Comparison of ENCODE assay signal across 21 cellular contexts in the genomic region with DNA sequence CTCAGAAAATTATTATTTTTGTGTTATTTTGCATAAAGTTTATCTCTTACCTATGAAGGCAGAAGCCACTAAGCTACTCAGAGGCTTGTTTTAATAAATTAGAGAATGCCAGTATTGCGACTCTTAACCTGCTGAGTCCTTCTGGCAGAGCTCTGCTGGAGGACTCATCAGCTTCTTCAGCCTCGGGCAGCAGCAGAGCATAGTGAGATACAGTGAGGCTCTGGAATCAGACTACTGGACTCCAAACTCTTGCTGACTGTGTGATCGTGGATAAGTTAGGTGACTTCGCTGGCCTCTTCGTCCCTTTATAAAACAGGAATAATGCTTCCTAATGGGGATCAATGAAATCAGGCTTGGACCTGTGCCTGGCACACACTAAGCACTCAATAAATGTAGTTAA. TPM values are rescaled to one million over a fixed set of nuclear protein-coding genes. Genes with fewer than 3 reads are reported as not detected.
DNase-seq lines count a peak whose midpoint lies in the region; ATAC-seq and TF ChIP-seq lines count a peak whose summit lies in the region.
"Had no signal": no experiment of that assay in that cellular context is flagged by ENCODE, and none has a peak within 500 bp of the region (broad histone marks: within the 10 kb centered on the region; RNA-seq: fewer than 3 reads in every experiment).

No MANE protein-coding gene starts in this region.

- no peaks in the 10 kb centered on the region for H3K9me3 Mint-ChIP-seq in activated naive CD8-positive, alpha-beta T cell (ENCODE audit: low read depth)
- H3K9me3 Mint-ChIP-seq in activated naive CD8-positive, alpha-beta T cell treated with anti-CD3 and anti-CD28 coated beads for 36 hours, result no peaks in the 10 kb centered on the region
- no peaks in the 10 kb centered on the region for H3K9me3 Mint-ChIP-seq in osteocyte (ENCODE audit: unreplicated experiment)
- H3K9me3 Mint-ChIP-seq: activated naive CD4-positive, alpha-beta T cell treated with anti-CD3 and anti-CD28 coated beads, Interleukin-2, amount 50 U/mL, for 72 hours; activated T-cell treated with anti-CD3 and anti-CD28 coated beads, Interleukin-2, amount 50 U/mL, for 72 hours; CD4-positive, alpha-beta memory T cell had no signal

- DNase-seq in activated naive CD8-positive, alpha-beta T cell treated with anti-CD3 and anti-CD28 coated beads for 36 hours, result no peak
- no peak for DNase-seq in LNCaP clone FGC (ENCODE audit: low read depth)
- no peak for DNase-seq in WERI-Rb-1
- peak; percentile 40 for DNase-seq in osteocyte (ENCODE audit: extremely low spot score, unreplicated experiment)
- DNase-seq in activated CD4-positive, CD25-positive, alpha-beta regulatory T cell (lab: John Stamatoyannopoulos, UW), result no peak
- DNase-seq in occipital lobe (lab: John Stamatoyannopoulos, UW), result no peak
- DNase-seq: body of pancreas; CD4-positive, alpha-beta memory T cell; NCI-H1436 treated with DMSO at 0.1 percent for 48 hours; NCI-H774; retina; stimulated activated CD4-positive, alpha-beta T cell treated with anti-CD3 and anti-CD28 coated beads, Interleukin-12 subunit alpha, Interleukin-12 subunit beta, amount 100 ng/mL, for 4 hours; stimulated activated CD8-positive, alpha-beta memory T cell treated with anti-CD3 and anti-CD28 coated beads, Interleukin-4, amount 100 ng/mL, for 48 hours had no signal

- ATAC-seq in HG03521 (IDR thresholded peaks at IDR 0.05; ENCODE audit: unreplicated experiment), result no peak
- ATAC-seq: activated naive CD4-positive, alpha-beta T cell treated with anti-CD3 and anti-CD28 coated beads, Interleukin-2, amount 50 U/mL, for 72 hours; activated T-cell treated with anti-CD3 and anti-CD28 coated beads, Interleukin-2, amount 50 U/mL, for 72 hours; body of pancreas; left lobe of liver had no signal

- no peak overlapping the region for H3K27ac Mint-ChIP-seq in activated naive CD8-positive, alpha-beta T cell
- no peak overlapping the region for H3K27ac Mint-ChIP-seq in activated naive CD8-positive, alpha-beta T cell treated with anti-CD3 and anti-CD28 coated beads for 36 hours
- no peak overlapping the region for H3K27ac Mint-ChIP-seq in osteocyte (ENCODE audit: unreplicated experiment)

- peaks cover 10% of the 10 kb centered on the region for H3K36me3 Mint-ChIP-seq in activated naive CD8-positive, alpha-beta T cell
- H3K36me3 Mint-ChIP-seq in activated naive CD8-positive, alpha-beta T cell treated with anti-CD3 and anti-CD28 coated beads for 36 hours, result peaks cover 29% of the 10 kb centered on the region
- H3K36me3 Mint-ChIP-seq in osteocyte (ENCODE audit: unreplicated experiment), result peaks cover 7% of the 10 kb centered on the region

- no peaks in the 10 kb centered on the region for H3K9me3 ChIP-seq in WERI-Rb-1 (ENCODE audit: severe bottlenecking)
- H3K9me3 ChIP-seq: body of pancreas, MG63, neutrophil had no signal

- peaks cover 14% of the 10 kb centered on the region for H3K4me1 Mint-ChIP-seq in activated naive CD8-positive, alpha-beta T cell (ENCODE audit: low read depth)
- peaks cover 17% of the 10 kb centered on the region for H3K4me1 Mint-ChIP-seq in activated naive CD8-positive, alpha-beta T cell treated with anti-CD3 and anti-CD28 coated beads for 36 hours
- peaks cover 27% of the 10 kb centered on the region for H3K4me1 Mint-ChIP-seq in osteocyte (ENCODE audit: unreplicated experiment)

- H3K4me3 Mint-ChIP-seq in activated naive CD8-positive, alpha-beta T cell, result peak overlapping the region; percentile 35
- no peak overlapping the region for H3K4me3 Mint-ChIP-seq in activated naive CD8-positive, alpha-beta T cell treated with anti-CD3 and anti-CD28 coated beads for 36 hours
- no peak overlapping the region for H3K4me3 Mint-ChIP-seq in osteocyte (ENCODE audit: unreplicated experiment)

- H3K27ac ChIP-seq in WERI-Rb-1, result 0 out of 2 replicates have a peak overlapping the region, but pooled peaks have one; percentile 21
- H3K27ac ChIP-seq: neutrophil, RWPE1 had no signal

- no peaks in the 10 kb centered on the region for H3K27me3 ChIP-seq in WERI-Rb-1 (ENCODE audit: insufficient read depth, low read depth, severe bottlenecking)
- H3K27me3 ChIP-seq: body of pancreas, MG63, neutrophil had no signal

- TF ChIP-seq CTCF in LNCaP clone FGC (IDR thresholded peaks at IDR 0.05; ENCODE audit: control insufficient read depth, extremely low read depth, insufficient read depth) (no peak), WERI-Rb-1 (IDR thresholded peaks at IDR 0.05; ENCODE audit: low read depth, low read length) (no peak), osteocyte (IDR thresholded peaks at IDR 0.05) (no peak)

- H3K36me3 ChIP-seq in WERI-Rb-1, result peaks cover 35% of the 10 kb centered on the region
- H3K36me3 ChIP-seq: neutrophil had no signal

- H3K4me3 ChIP-seq in LNCaP clone FGC (ENCODE audit: low read depth, low read length) (peak overlapping the region; percentile 82; the same call in 1 of the 2 replicates), WERI-Rb-1 (ENCODE audit: low read depth, low read length) (peak overlapping the region; percentile 79)

- no peaks in the 10 kb centered on the region for H3K27me3 Mint-ChIP-seq in activated naive CD8-positive, alpha-beta T cell
- no peaks in the 10 kb centered on the region for H3K27me3 Mint-ChIP-seq in activated naive CD8-positive, alpha-beta T cell treated with anti-CD3 and anti-CD28 coated beads for 36 hours
- H3K27me3 Mint-ChIP-seq in osteocyte (ENCODE audit: unreplicated experiment), result no peaks in the 10 kb centered on the region

RNA-seq across cellular contexts. Expression of a gene that starts 1.7 kb away (rescaled TPM):
- 10 to 100 TPM; 23.8 to 27.5 TPM for total RNA-seq in activated naive CD8-positive, alpha-beta T cell treated with anti-CD3 and anti-CD28 coated beads for 36 hours
- total RNA-seq in osteocyte (26.8 and 31.1 TPM in 2 replicates), occipital lobe (31.5 TPM)

RNA-seq across cellular contexts. Expression of a gene that starts 1.8 kb away (rescaled TPM):
- 10 to 100 TPM; 48.0 to 52.2 TPM for total RNA-seq in activated naive CD8-positive, alpha-beta T cell treated with anti-CD3 and anti-CD28 coated beads for 36 hours
- 12.7 and 12.8 TPM in 2 replicates for total RNA-seq in osteocyte
- 9.7 TPM for total RNA-seq in occipital lobe
